In genomic region chr20:19713851-19714716, GRCh38 we compare ENCODE assay signal across 20 cellular contexts. TPM values are rescaled to one million over a fixed set of nuclear protein-coding genes. Genes with fewer than 3 reads are reported as not detected.
DNase-seq lines count a peak whose midpoint lies in the region; ATAC-seq, FAIRE-seq and TF ChIP-seq lines count a peak whose summit lies in the region.
"Had no signal": no experiment of that assay in that cellular context is flagged by ENCODE, and none has a peak within 500 bp of the region (broad histone marks: within the 10 kb centered on the region; RNA-seq: fewer than 3 reads in every experiment).

No MANE protein-coding gene starts in this region.

- H3K27ac ChIP-seq in hepatocyte (peak overlapping the region; percentile 89), small intestine (ENCODE audit: low read depth in 1 of 2, low read length in 1 of 2) (no peak overlapping the region)
- H3K27ac ChIP-seq: 22Rv1, HL-60, RWPE1 had no signal

- H3K9me2 ChIP-seq in hepatocyte (replicated peaks; ENCODE audit: insufficient read depth): no peaks in the 10 kb centered on the region

- no peak for TF ChIP-seq CTCF in hepatocyte (IDR thresholded peaks at IDR 0.05; ENCODE audit: poor library complexity)

- H2AFZ ChIP-seq in hepatocyte: no peak overlapping the region

- DNase-seq in DMS53 (lab: John Stamatoyannopoulos, UW) (peak; percentile 31), DMS53 treated with DMSO at 0.1 percent for 48 hours (lab: John Stamatoyannopoulos, UW; ENCODE audit: unreplicated experiment) (no peak), hepatocyte (ENCODE audit: low spot score) (peak; percentile 23), myocyte (ENCODE audit: low read depth) (peak; percentile 67), small intestine (peak; percentile 70), NCI-H345 (lab: John Stamatoyannopoulos, UW) (no peak)
- no peak for DNase-seq in activated T-cell treated with anti-CD3 and anti-CD28 coated beads, Interleukin-2, amount 50 U/mL, for 72 hours
- DNase-seq: CD4-positive, CD25-positive, alpha-beta regulatory T cell; DND-41; GF-D8; H7; NCI-H1417; NCI-H187 treated with DMSO at 0.1 percent for 48 hours; NCI-H526 treated with DMSO at 0.1 percent for 48 hours had no signal

- no peaks in the 10 kb centered on the region for H3K79me2 ChIP-seq in hepatocyte

- no peaks in the 10 kb centered on the region for H3K9me3 ChIP-seq in hepatocyte (ENCODE audit: low read depth)
- no peaks in the 10 kb centered on the region for H3K9me3 ChIP-seq in small intestine (ENCODE audit: control insufficient read depth, low read depth)

- H3K36me3 ChIP-seq in hepatocyte (replicated peaks; ENCODE audit: insufficient read depth, low read depth) (no peaks in the 10 kb centered on the region), small intestine (ENCODE audit: control insufficient read depth in 2 of 2, insufficient read depth in 2 of 2, low read length in 2 of 2) (no peaks in the 10 kb centered on the region)

- H4K20me1 ChIP-seq in hepatocyte (ENCODE audit: insufficient read depth, poor library complexity, severe bottlenecking): no peaks in the 10 kb centered on the region

- H3K4me3 ChIP-seq in hepatocyte (no peak overlapping the region), small intestine (ENCODE audit: low read depth in 1 of 2, low read length in 2 of 2) (no peak overlapping the region)

- no peaks in the 10 kb centered on the region for H3K4me1 Mint-ChIP-seq in activated T-cell treated with anti-CD3 and anti-CD28 coated beads, Interleukin-2, amount 50 U/mL, for 72 hours (ENCODE audit: low read depth)
- H3K4me1 Mint-ChIP-seq: B cell; CD4-positive, CD25-positive, alpha-beta regulatory T cell had no signal

- H3K4me2 ChIP-seq in hepatocyte: peak overlapping the region; percentile 1

- no peak overlapping the region for H3K27ac Mint-ChIP-seq in activated T-cell treated with anti-CD3 and anti-CD28 coated beads, Interleukin-2, amount 50 U/mL, for 72 hours
- H3K27ac Mint-ChIP-seq: B cell; CD4-positive, CD25-positive, alpha-beta regulatory T cell had no signal

- no peak overlapping the region for H3K4me3 Mint-ChIP-seq in activated T-cell treated with anti-CD3 and anti-CD28 coated beads, Interleukin-2, amount 50 U/mL, for 72 hours
- H3K4me3 Mint-ChIP-seq: B cell; CD4-positive, CD25-positive, alpha-beta regulatory T cell had no signal

- peaks cover 14% of the 10 kb centered on the region for H3K27me3 Mint-ChIP-seq in activated T-cell treated with anti-CD3 and anti-CD28 coated beads, Interleukin-2, amount 50 U/mL, for 72 hours (ENCODE audit: low read depth)
- H3K27me3 Mint-ChIP-seq: B cell; CD4-positive, CD25-positive, alpha-beta regulatory T cell had no signal

- peaks cover 0 to 4% of the 10 kb centered on the region in 2 donors for H3K9me3 Mint-ChIP-seq in activated T-cell treated with anti-CD3 and anti-CD28 coated beads, Interleukin-2, amount 50 U/mL, for 72 hours

- 58% methylated on average over 2 of the region's 2 CpGs for WGBS in hepatocyte (ENCODE audit: low lambda C conversion rate, missing lambda C conversion rate)
- WGBS in small intestine, 3 donors: 42 to 54% (median 50%) methylated on average over 2 of the region's 2 CpGs

- no peak for FAIRE-seq in small intestine (lab: Jason Lieb, UNC)
- FAIRE-seq: GM12891 had no signal

- peaks cover 54% of the 10 kb centered on the region for H3K4me1 ChIP-seq in hepatocyte (ENCODE audit: insufficient read depth)
- H3K4me1 ChIP-seq in small intestine (ENCODE audit: control insufficient read depth in 2 of 2, insufficient read depth in 1 of 2, low read depth in 1 of 2, low read length in 1 of 2): no peaks in the 10 kb centered on the region

- ATAC-seq in GM21529 (IDR thresholded peaks at IDR 0.05; ENCODE audit: unreplicated experiment): no peak
- ATAC-seq in activated T-cell treated with anti-CD3 and anti-CD28 coated beads, Interleukin-2, amount 50 U/mL, for 72 hours (replicated peaks in 1 of 2): no peak

- H3K27me3 ChIP-seq in hepatocyte (no peaks in the 10 kb centered on the region), small intestine (ENCODE audit: control insufficient read depth in 2 of 2, insufficient read depth in 2 of 2, low read length in 2 of 2) (no peaks in the 10 kb centered on the region)

- peaks cover 0 to 1% of the 10 kb centered on the region in 2 donors for H3K36me3 Mint-ChIP-seq in activated T-cell treated with anti-CD3 and anti-CD28 coated beads, Interleukin-2, amount 50 U/mL, for 72 hours (ENCODE audit: insufficient read depth in 2 of 2)
- H3K36me3 Mint-ChIP-seq: CD4-positive, CD25-positive, alpha-beta regulatory T cell had no signal

RNA-seq across cellular contexts. Expression of gene RIN2, which starts 44.0 kb away (rescaled TPM):
- total RNA-seq in hepatocyte (33.4 and 39.0 TPM in 2 replicates), myocyte (28.3 and 31.6 TPM in 2 replicates)
- polyA plus RNA-seq in hepatocyte (22.3 and 24.5 TPM in 2 replicates), small intestine (10 to 100 TPM; 14.3 to 17.0 (median 17.0) TPM)
- polyA plus RNA-seq in myocyte (2012): 26.7 TPM
- not detected for total RNA-seq in activated T-cell treated with anti-CD3 and anti-CD28 coated beads, Interleukin-2, amount 50 U/mL, for 72 hours
- polyA plus RNA-seq: CD4-positive, CD25-positive, alpha-beta regulatory T cell had no signal

Comparison
In these comparisons a context has a peak if more than half of its experiments do, and no peak if none do; other contexts are left out.
1. DNase-seq: peak in DMS53 (single experiment), hepatocyte (single experiment), myocyte (single experiment) and small intestine (single experiment); none in DMS53 treated with DMSO at 0.1 percent for 48 hours (single experiment), NCI-H345 (single experiment) and activated T-cell treated with anti-CD3 and anti-CD28 coated beads, Interleukin-2, amount 50 U/mL, for 72 hours (0 of 2).
2. RNA of gene RIN2, which starts 44.0 kb away (total RNA-seq): 33.4 to 39.0 TPM in hepatocyte and 28.3 to 31.6 TPM in myocyte; not detected in activated T-cell treated with anti-CD3 and anti-CD28 coated beads, Interleukin-2, amount 50 U/mL, for 72 hours; every median in the first group is over 10 times any median in the second.